In the genomic region with DNA sequence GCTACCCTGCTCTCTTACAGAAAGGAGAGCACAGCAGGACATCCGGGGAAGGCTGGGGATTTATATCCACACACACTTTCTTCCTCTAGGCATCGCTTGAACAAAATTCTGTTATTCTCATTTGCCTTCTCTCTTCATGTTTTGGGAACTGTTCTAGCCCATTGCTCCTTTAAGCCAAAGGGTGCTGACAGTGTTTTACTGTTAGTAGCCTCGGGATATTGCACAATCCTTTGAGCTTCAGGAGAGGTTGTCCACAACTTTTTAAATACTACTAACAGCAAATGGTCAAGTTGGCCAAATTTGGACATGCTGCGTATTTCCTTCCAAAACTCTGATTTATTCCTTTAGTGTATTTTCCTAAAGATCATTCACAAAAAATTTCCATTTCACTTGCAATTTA, we compare ENCODE assay signal across 15 cellular contexts.
A peak's percentile ranks its signal among the peaks of the same experiment; 100 is the strongest.
DNase-seq lines count a peak whose midpoint lies in the region; ATAC-seq and TF ChIP-seq lines count a peak whose summit lies in the region.
"Had no signal": no experiment of that assay in that cellular context is flagged by ENCODE, and none has a peak within 500 bp of the region (broad histone marks: within the 10 kb centered on the region; RNA-seq: fewer than 3 reads in every experiment).

No MANE protein-coding gene starts in this region.

- H3K4me3 ChIP-seq in DND-41 (ENCODE audit: low read depth in 1 of 2, low read length in 2 of 2): no peak overlapping the region
- H3K4me3 ChIP-seq in astrocyte of the spinal cord (ENCODE audit: low read depth, low read length): no peak overlapping the region
- no peak overlapping the region for H3K4me3 ChIP-seq in foreskin fibroblast (ENCODE audit: low read depth in 1 of 2, low read length in 2 of 2)
- no peak overlapping the region for H3K4me3 ChIP-seq in WERI-Rb-1 (ENCODE audit: low read depth, low read length)
- H3K4me3 ChIP-seq: PC-9 had no signal

- H3K27me3 ChIP-seq in DND-41 (ENCODE audit: insufficient read depth, low read length, poor library complexity): no peaks in the 10 kb centered on the region
- no peaks in the 10 kb centered on the region for H3K27me3 ChIP-seq in WERI-Rb-1 (ENCODE audit: insufficient read depth, low read depth, severe bottlenecking)

- in situ Hi-C loops in astrocyte of the spinal cord (cut with HindIII; ENCODE audit: low sequenced_read_pairs): no loop called here

- TF ChIP-seq CTCF in DND-41 (IDR thresholded peaks at IDR 0.05; ENCODE audit: borderline replicate concordance, extremely low read depth, low read length, poor library complexity, severe bottlenecking) (no peak), astrocyte of the spinal cord (IDR thresholded peaks at IDR 0.05; ENCODE audit: low read depth, low read length) (no peak), foreskin fibroblast (IDR thresholded peaks at IDR 0.05; ENCODE audit: low read depth, low read length) (no peak), omental fat pad (IDR thresholded peaks at IDR 0.05) (no peak), WERI-Rb-1 (IDR thresholded peaks at IDR 0.05; ENCODE audit: low read depth, low read length) (no peak)

- H3K79me2 ChIP-seq in DND-41 (ENCODE audit: insufficient read depth, low read length): no peaks in the 10 kb centered on the region

- H3K27ac ChIP-seq in DND-41 (ENCODE audit: low read length) (no peak overlapping the region), WERI-Rb-1 (no peak overlapping the region)
- H3K27ac ChIP-seq: PC-9 had no signal

- no peaks in the 10 kb centered on the region for H3K4me1 ChIP-seq in DND-41 (ENCODE audit: insufficient read depth, low read length)

- no peak for DNase-seq in DND-41
- peak; percentile 20 for DNase-seq in astrocyte of the spinal cord (ENCODE audit: low read depth, low spot score)
- peak; percentile 1 to 16 for DNase-seq in foreskin fibroblast
- no peak for DNase-seq in omental fat pad (ENCODE audit: low spot score)
- DNase-seq in WERI-Rb-1: no peak
- DNase-seq: C1 segment of cervical spinal cord, GF-D8, NCI-H1436, NCI-H2029, NCI-H2171 treated with DMSO at 0.1 percent for 48 hours, NCI-H446 treated with DMSO at 0.1 percent for 48 hours, PC-9 had no signal

- H3K9me3 ChIP-seq in DND-41 (ENCODE audit: insufficient read depth, low read length, severe bottlenecking) (no peaks in the 10 kb centered on the region), WERI-Rb-1 (ENCODE audit: severe bottlenecking) (no peaks in the 10 kb centered on the region)

- peak overlapping the region; percentile 10; the same call in 1 of the 2 replicates for H2AFZ ChIP-seq in DND-41 (ENCODE audit: low read depth, low read length)
- H2AFZ ChIP-seq: PC-9 had no signal

- no peak for ATAC-seq in DND-41 (ENCODE audit: insufficient read depth, low read depth)
- peak; percentile 41 for ATAC-seq in omental fat pad (ENCODE audit: low FRiP score)
- no peak for ATAC-seq in GM21786 (IDR thresholded peaks at IDR 0.05; ENCODE audit: unreplicated experiment)
- no peak for ATAC-seq in HG03039 (IDR thresholded peaks at IDR 0.05; ENCODE audit: unreplicated experiment)
- ATAC-seq in HG03469 (IDR thresholded peaks at IDR 0.05; ENCODE audit: unreplicated experiment): no peak

- no peaks in the 10 kb centered on the region for H3K36me3 ChIP-seq in DND-41 (ENCODE audit: insufficient read depth, low read length)
- no peaks in the 10 kb centered on the region for H3K36me3 ChIP-seq in WERI-Rb-1

- no peak overlapping the region for H3K4me2 ChIP-seq in DND-41 (ENCODE audit: insufficient read depth, low read length)
- H3K4me2 ChIP-seq: PC-9 had no signal

- H3K9ac ChIP-seq in DND-41 (ENCODE audit: low read depth, low read length): no peak overlapping the region

- H4K20me1 ChIP-seq in DND-41 (ENCODE audit: insufficient read depth, low read length): no peaks in the 10 kb centered on the region

Comparison
In these comparisons a context has a peak if more than half of its experiments do, and no peak if none do; other contexts are left out.
1. DNase-seq: peak in astrocyte of the spinal cord (single experiment) and foreskin fibroblast (2 of 2); none in DND-41 (single experiment), omental fat pad (single experiment) and WERI-Rb-1 (single experiment).